Comparison of ENCODE assay signal across 8 cellular contexts in genomic region chr9:34380034-34380510, GRCh38. TPM values are rescaled to one million over a fixed set of nuclear protein-coding genes. Genes with fewer than 3 reads are reported as not detected.
DNase-seq lines count a peak whose midpoint lies in the region; ATAC-seq and TF ChIP-seq lines count a peak whose summit lies in the region.

No MANE protein-coding gene starts in this region.

- TF ChIP-seq CTCF in choroid plexus epithelial cell (conservative IDR thresholded peaks at IDR 0.05; ENCODE audit: low read depth, low read length), result peak; percentile 1

- DNase-seq in stimulated activated CD4-positive, alpha-beta T cell treated with anti-CD3 and anti-CD28 coated beads, Interleukin-4, amount 100 ng/mL, for 1 hour, result peak; percentile 17
- DNase-seq in stimulated activated CD4-positive, alpha-beta T cell treated with anti-CD3 and anti-CD28 coated beads, Interleukin-4, amount 100 ng/mL, for 24 hours, result no peak
- DNase-seq in choroid plexus epithelial cell (ENCODE audit: low read depth) (peak; percentile 13), mucosa of gallbladder (ENCODE audit: low spot score) (peak; percentile 13), kidney glomerular epithelial cell (lab: John Stamatoyannopoulos, UW) (no peak), foreskin melanocyte (no peak)

- ATAC-seq in HG03135 (IDR thresholded peaks at IDR 0.05; ENCODE audit: unreplicated experiment) (no peak), GM19452 (IDR thresholded peaks at IDR 0.05; ENCODE audit: unreplicated experiment) (no peak)

- peak overlapping the region; percentile 63 for H3K4me3 ChIP-seq in choroid plexus epithelial cell (ENCODE audit: low read depth, low read length)

RNA-seq across cellular contexts. Expression of gene MYORG, which starts 3.4 kb away (rescaled TPM):
- total RNA-seq in mucosa of gallbladder, result 94.5 TPM

RNA-seq across cellular contexts. Expression of gene NUDT2, which starts 50.7 kb away (rescaled TPM):
- 25.5 TPM for total RNA-seq in mucosa of gallbladder

RNA-seq across cellular contexts. Expression of gene KIF24, which starts 51.0 kb away (rescaled TPM):
- total RNA-seq in mucosa of gallbladder, result 1.9 TPM

Comparison
In these comparisons a context has a peak if more than half of its experiments do, and no peak if none do; other contexts are left out.
1. DNase-seq: peak in stimulated activated CD4-positive, alpha-beta T cell treated with anti-CD3 and anti-CD28 coated beads, Interleukin-4, amount 100 ng/mL, for 1 hour (single experiment), choroid plexus epithelial cell (single experiment) and mucosa of gallbladder (single experiment); none in stimulated activated CD4-positive, alpha-beta T cell treated with anti-CD3 and anti-CD28 coated beads, Interleukin-4, amount 100 ng/mL, for 24 hours (single experiment), kidney glomerular epithelial cell (single experiment) and foreskin melanocyte (single experiment).